Comparison of ENCODE assay signal across 20 cellular contexts in the genomic region with DNA sequence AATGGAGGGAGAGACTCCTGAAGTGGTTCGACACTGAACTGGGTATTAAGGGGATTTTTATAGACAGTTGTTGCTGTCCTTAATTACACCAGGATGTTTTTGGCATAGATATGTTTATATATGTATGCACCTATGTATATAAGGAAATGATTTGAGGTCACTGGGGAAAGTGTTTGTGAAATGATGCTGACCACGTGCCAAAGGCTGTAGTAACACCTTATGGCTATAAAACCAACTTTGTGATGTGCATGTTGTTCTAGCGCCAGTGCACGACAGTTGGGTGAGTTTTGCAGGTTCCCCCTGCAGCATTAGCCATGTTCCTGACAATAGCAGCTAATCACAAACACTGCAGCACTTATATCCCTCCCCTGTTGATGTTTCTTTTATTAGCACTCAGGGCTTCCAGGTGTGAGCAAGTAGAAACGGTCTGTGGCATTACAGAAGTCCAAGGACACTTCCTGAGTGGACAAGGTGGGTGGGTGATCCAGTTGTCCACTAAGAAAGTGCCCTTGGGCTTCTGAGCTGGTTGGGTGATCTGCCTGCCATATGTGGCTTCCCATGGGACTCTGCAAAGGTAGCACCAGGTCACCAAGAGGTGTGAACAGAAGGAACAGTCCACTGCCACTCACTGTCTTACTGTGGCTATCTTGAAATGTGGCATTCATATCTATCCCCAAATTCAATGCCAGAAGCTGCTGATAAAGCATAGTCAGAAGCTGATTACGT.
"Had no signal": no experiment of that assay in that cellular context is flagged by ENCODE, and none has a peak within 500 bp of the region (broad histone marks: within the 10 kb centered on the region; RNA-seq: fewer than 3 reads in every experiment).

No MANE protein-coding gene starts in this region.

- H3K36me3 Mint-ChIP-seq: type B pancreatic cell had no signal

- H3K4me1 ChIP-seq: psoas muscle had no signal

- H3K9me3 ChIP-seq: esophagus muscularis mucosa, gastrocnemius medialis, left lung, psoas muscle, sigmoid colon had no signal

- H3K27ac Mint-ChIP-seq: naive thymus-derived CD4-positive, alpha-beta T cell; nephron progenitor cell; type B pancreatic cell had no signal

- H3K27me3 ChIP-seq: esophagus muscularis mucosa, gastrocnemius medialis, heart right ventricle, left lung, sigmoid colon had no signal

- DNase-seq: cortex of kidney; effector memory CD4-positive, alpha-beta T cell; gastrocnemius medialis; heart right ventricle; hypothalamus; kidney glomerular epithelial cell; left lung; mesendoderm; naive thymus-derived CD4-positive, alpha-beta T cell; nephron progenitor cell; psoas muscle; retina; sigmoid colon; stimulated activated CD4-positive, alpha-beta T cell treated with anti-CD3 and anti-CD28 coated beads, Interleukin-2, amount 100 ng/mL, for 24 hours; stimulated activated CD4-positive, alpha-beta T cell treated with anti-CD3 and anti-CD28 coated beads, Interleukin-4, amount 100 ng/mL, for 4 hours; stimulated activated naive CD4-positive, alpha-beta T cell treated with Interleukin-2 at 50 U/mL for 16 hours had no signal

- H3K9me3 Mint-ChIP-seq: type B pancreatic cell had no signal

- H3K27me3 Mint-ChIP-seq: type B pancreatic cell had no signal

- H3K4me3 Mint-ChIP-seq: naive thymus-derived CD4-positive, alpha-beta T cell; nephron progenitor cell; type B pancreatic cell had no signal

- ATAC-seq: gastrocnemius medialis; naive thymus-derived CD4-positive, alpha-beta T cell; psoas muscle had no signal

- H3K27ac ChIP-seq: epithelial cell of prostate, esophagus muscularis mucosa, gastrocnemius medialis, heart right ventricle, left lung, psoas muscle, sigmoid colon, skin epidermis had no signal

- H3K4me1 Mint-ChIP-seq: naive thymus-derived CD4-positive, alpha-beta T cell had no signal

- H3K36me3 ChIP-seq: esophagus muscularis mucosa, gastrocnemius medialis, heart right ventricle, left lung, sigmoid colon had no signal

- H3K4me3 ChIP-seq: esophagus muscularis mucosa, gastrocnemius medialis, heart right ventricle, left lung, psoas muscle, sigmoid colon, skin epidermis had no signal
